ENCODE assay signal across 8 cellular contexts in genomic region chr12:48818831-48819590, GRCh38. TPM values are rescaled to one million over a fixed set of nuclear protein-coding genes. Genes with fewer than 3 reads are reported as not detected.
A peak's percentile ranks its signal among the peaks of the same experiment; 100 is the strongest.
DNase-seq lines count a peak whose midpoint lies in the region; ATAC-seq and TF ChIP-seq lines count a peak whose summit lies in the region.

No MANE protein-coding gene starts in this region.

- no peak overlapping the region for H2BK15ac ChIP-seq in mesenchymal stem cell (ENCODE audit: low read depth, poor library complexity, severe bottlenecking)

- H3K9me2 ChIP-seq in MM.1S (replicated peaks; ENCODE audit: insufficient read depth, low read length), result no peaks in the 10 kb centered on the region

- no peak overlapping the region for H2BK5ac ChIP-seq in mesenchymal stem cell (ENCODE audit: low read depth, low read length, poor library complexity, severe bottlenecking)

- H3K4me2 ChIP-seq in MM.1S (ENCODE audit: low read depth, low read length) (peak overlapping the region; percentile 97), mesenchymal stem cell (ENCODE audit: low read length, poor library complexity, severe bottlenecking) (peak overlapping the region; percentile 88)

- H3K9me3 ChIP-seq in MM.1S (replicated peaks; ENCODE audit: insufficient read depth, low read length) (no peaks in the 10 kb centered on the region), mesenchymal stem cell (ENCODE audit: control insufficient read depth, low read length) (no peaks in the 10 kb centered on the region), thoracic aorta (no peaks in the 10 kb centered on the region)

- H3K18ac ChIP-seq in mesenchymal stem cell (ENCODE audit: low read depth in 1 of 2, low read length in 2 of 2), result no peak overlapping the region

- H3K27ac ChIP-seq in MM.1S (ENCODE audit: low read length), result no peak overlapping the region
- no peak overlapping the region for H3K27ac ChIP-seq in mesenchymal stem cell (ENCODE audit: low read length, poor library complexity, severe bottlenecking)
- H3K27ac ChIP-seq in thoracic aorta, result no peak overlapping the region

- H4K91ac ChIP-seq in mesenchymal stem cell (ENCODE audit: low read length), result peak overlapping the region; percentile 59

- peaks cover 16% of the 10 kb centered on the region; the same call in 1 of the 2 replicates for H3K4me1 ChIP-seq in MM.1S (ENCODE audit: low read length)
- H3K4me1 ChIP-seq in mesenchymal stem cell (ENCODE audit: control insufficient read depth, insufficient read depth, low read depth, low read length), result peaks cover 24% of the 10 kb centered on the region
- H3K4me1 ChIP-seq in thoracic aorta (ENCODE audit: control insufficient read depth in 1 of 2, low read depth in 2 of 2), result peaks cover 11 to 30% of the 10 kb centered on the region in 2 donors

- peak overlapping the region; percentile 37; the same call in 1 of the 2 replicates for H3K9ac ChIP-seq in MM.1S (ENCODE audit: low read length)
- peak overlapping the region; percentile 58 for H3K9ac ChIP-seq in mesenchymal stem cell (ENCODE audit: low read length)

- WGBS in mesenchymal stem cell, result 16% methylated on average over 32 of the region's 37 CpGs

- H3K36me3 ChIP-seq in MM.1S (replicated peaks; ENCODE audit: insufficient read depth, low read length), result no peaks in the 10 kb centered on the region
- peaks cover 10 to 15% of the 10 kb centered on the region in 2 experiments for H3K36me3 ChIP-seq in mesenchymal stem cell (ENCODE audit: control insufficient read depth in 1 of 2, insufficient read depth in 2 of 2, low read depth in 1 of 2, low read length in 2 of 2)
- H3K36me3 ChIP-seq in thoracic aorta, result peaks cover 4% of the 10 kb centered on the region

- ATAC-seq in thoracic aorta (ENCODE audit: insufficient number of reproducible peaks, low FRiP score, low read depth), result no peak

- DNase-seq in DMS79 (lab: John Stamatoyannopoulos, UW) (peak; percentile 63), MM.1S (peak; percentile 25), astrocyte of the cerebellum (ENCODE audit: low read depth) (no peak), mesenchymal stem cell (peak; percentile 17), thoracic aorta (ENCODE audit: low spot score) (no peak), posterior vena cava (ENCODE audit: low spot score) (no peak), HK-2 (ENCODE audit: unreplicated experiment) (no peak), NCI-H2081 treated with DMSO at 0.1 percent for 48 hours (lab: John Stamatoyannopoulos, UW) (no peak)

- H2AFZ ChIP-seq in MM.1S (ENCODE audit: low read length) (peak overlapping the region; percentile 35; the same call in 1 of the 2 replicates), mesenchymal stem cell (ENCODE audit: low read depth, low read length) (no peak overlapping the region)

- no peaks in the 10 kb centered on the region for H4K20me1 ChIP-seq in MM.1S (ENCODE audit: insufficient read depth, low read length)

- no peaks in the 10 kb centered on the region for H3K79me2 ChIP-seq in MM.1S (ENCODE audit: low read length)

- peaks cover 42% of the 10 kb centered on the region for H3K79me1 ChIP-seq in mesenchymal stem cell (replicated peaks; ENCODE audit: low read length, poor library complexity, severe bottlenecking)

- H2BK12ac ChIP-seq in mesenchymal stem cell (ENCODE audit: low read length in 2 of 2), result no peak overlapping the region

- peaks cover 8% of the 10 kb centered on the region; the same call in 1 of the 2 replicates for H3F3A ChIP-seq in MM.1S (ENCODE audit: insufficient read depth, low read length)

- peak; percentile 27 for TF ChIP-seq CTCF in MM.1S (IDR thresholded peaks at IDR 0.05; ENCODE audit: low read length)
- TF ChIP-seq CTCF in astrocyte of the cerebellum (IDR thresholded peaks at IDR 0.05; ENCODE audit: low read depth, low read length, missing control alignments), result peak; percentile 7
- TF ChIP-seq CTCF in thoracic aorta (IDR thresholded peaks at IDR 0.05), result no peak

- no peak overlapping the region for H2AK5ac ChIP-seq in mesenchymal stem cell (ENCODE audit: low read length, severe bottlenecking)

- peak overlapping the region; percentile 81 for H3K4me3 ChIP-seq in MM.1S (ENCODE audit: low read length)
- peak overlapping the region; percentile 62 for H3K4me3 ChIP-seq in astrocyte of the cerebellum (ENCODE audit: low read depth, low read length)
- peak overlapping the region; percentile 72 to 79 for H3K4me3 ChIP-seq in mesenchymal stem cell (ENCODE audit: insufficient read depth in 1 of 2, low read depth in 1 of 2, low read length in 2 of 2)
- H3K4me3 ChIP-seq in thoracic aorta, result peak overlapping the region; percentile 91

- peaks cover 14% of the 10 kb centered on the region for H3K27me3 ChIP-seq in MM.1S (replicated peaks; ENCODE audit: insufficient read depth, low read length)
- H3K27me3 ChIP-seq in mesenchymal stem cell (ENCODE audit: control insufficient read depth in 1 of 2, insufficient read depth in 1 of 2, low read length in 2 of 2), result no peaks in the 10 kb centered on the region
- no peaks in the 10 kb centered on the region for H3K27me3 ChIP-seq in thoracic aorta (replicated peaks; ENCODE audit: insufficient read depth)

- H4K8ac ChIP-seq in mesenchymal stem cell (ENCODE audit: low read length), result no peak overlapping the region

- no peak overlapping the region for H3K23ac ChIP-seq in mesenchymal stem cell (ENCODE audit: low read length in 2 of 2)

- peak overlapping the region in 1 of 2 experiments; percentile 45 for H3K14ac ChIP-seq in mesenchymal stem cell (ENCODE audit: low read length in 2 of 2)

- in situ Hi-C loops in astrocyte of the cerebellum (cut with HindIII; ENCODE audit: low sequenced_read_pairs), result no loop called here

- intact Hi-C loops in posterior vena cava (cut with DNase I), result no loop called here

- no peak overlapping the region for H2BK120ac ChIP-seq in mesenchymal stem cell (ENCODE audit: low read depth, low read length)

- peak overlapping the region in 1 of 2 experiments; percentile 53 for H3K4ac ChIP-seq in mesenchymal stem cell (ENCODE audit: low read depth in 1 of 2, low read length in 2 of 2)

RNA-seq across cellular contexts. Expression of gene CACNB3, which starts 0.7 kb away (rescaled TPM):
- 43.5 TPM for polyA plus RNA-seq in mesenchymal stem cell (2013, experiment 1 of 2)
- polyA plus RNA-seq in mesenchymal stem cell (2013, experiment 2 of 2), result 45.6 TPM
- total RNA-seq in thoracic aorta, result 10 to 100 TPM; 17.8 to 30.5 TPM
- total RNA-seq in posterior vena cava, result 10 to 100 TPM; 11.8 to 23.8 TPM

RNA-seq across cellular contexts. Expression of gene ADCY6, which starts 30.1 kb away (rescaled TPM):
- polyA plus RNA-seq in mesenchymal stem cell (2013, experiment 1 of 2), result 23.9 TPM
- 21.9 TPM for polyA plus RNA-seq in mesenchymal stem cell (2013, experiment 2 of 2)
- total RNA-seq in thoracic aorta, result 100 to 1,000 TPM; 102 to 109 TPM
- 10 to 100 TPM; 31.6 to 39.2 TPM for total RNA-seq in posterior vena cava

RNA-seq across cellular contexts. Expression of gene DDX23, which starts 33.0 kb away (rescaled TPM):
- 49.3 TPM for polyA plus RNA-seq in mesenchymal stem cell (2013, experiment 1 of 2)
- 45.4 TPM for polyA plus RNA-seq in mesenchymal stem cell (2013, experiment 2 of 2)
- total RNA-seq in thoracic aorta (10 to 100 TPM; 53.7 to 92.6 TPM), posterior vena cava (10 to 100 TPM; 40.7 to 48.6 TPM)

RNA-seq across cellular contexts. Expression of gene RND1, which starts 46.7 kb away (rescaled TPM):
- 0.39 TPM for polyA plus RNA-seq in mesenchymal stem cell (2013, experiment 1 of 2)
- 0.51 TPM for polyA plus RNA-seq in mesenchymal stem cell (2013, experiment 2 of 2)
- total RNA-seq in thoracic aorta (1 to 10 TPM; 1.8 to 2.6 TPM), posterior vena cava (under 1 TPM; 0.29 to 0.32 TPM)

Comparison
In these comparisons a context has a peak if more than half of its experiments do, and no peak if none do; other contexts are left out.
1. DNase-seq: peak in DMS79 (single experiment), MM.1S (single experiment) and mesenchymal stem cell (single experiment); none in astrocyte of the cerebellum (single experiment), thoracic aorta (single experiment), posterior vena cava (single experiment), HK-2 (single experiment) and NCI-H2081 treated with DMSO at 0.1 percent for 48 hours (single experiment).
2. Peak in every context shown above with its lines, with median percentiles within 50 percentile points of each other: H3K4me3 ChIP-seq.